In the genomic region with DNA sequence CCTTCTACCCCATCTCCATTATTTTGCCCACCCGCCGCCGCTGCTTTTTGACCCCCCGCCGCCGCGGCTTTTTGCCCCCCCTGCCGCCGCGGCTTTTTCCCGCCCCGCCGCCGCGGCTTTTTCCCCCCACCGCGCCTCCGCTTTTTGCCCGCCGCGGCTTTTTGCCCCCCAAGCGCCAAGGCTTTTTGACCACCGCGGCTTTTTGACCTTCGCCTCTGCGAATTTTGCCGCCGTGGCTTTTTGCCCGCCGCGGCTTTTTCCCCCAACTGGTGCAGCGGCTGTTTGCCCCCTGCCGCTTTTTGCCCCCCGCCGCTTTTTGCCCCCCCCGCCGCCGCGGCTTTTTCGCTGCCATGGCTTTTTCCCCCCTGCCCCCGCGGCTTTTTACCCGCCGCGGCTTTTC, we compare ENCODE assay signal across 8 cellular contexts.
DNase-seq lines count a peak whose midpoint lies in the region; ATAC-seq and TF ChIP-seq lines count a peak whose summit lies in the region.
"Not testable (repeated sequence)": the region's sequence is repeated elsewhere in the genome, so short reads cannot be mapped to it uniquely, and the experiment has no call there.

No MANE protein-coding gene starts in this region.

- TF ChIP-seq POLR2A in suprapubic skin (IDR thresholded peaks at IDR 0.05), result not testable (repeated sequence)

- H4K20me1 ChIP-seq in BLaER1, result not testable (repeated sequence)

- not testable (repeated sequence) for H3K36me3 ChIP-seq in BLaER1, suprapubic skin

- not testable (repeated sequence) for ATAC-seq in Right ventricle myocardium superior (ENCODE audit: poor library complexity); naive thymus-derived CD8-positive, alpha-beta T cell

- H3K9me3 ChIP-seq in BLaER1, suprapubic skin: not testable (repeated sequence)

- H3K4me1 ChIP-seq in BLaER1, suprapubic skin: not testable (repeated sequence)

- H3K4me1 Mint-ChIP-seq in activated T-cell treated with anti-CD3 and anti-CD28 coated beads, Interleukin-2, amount 50 U/mL, for 24 hours (ENCODE audit: low read depth); naive thymus-derived CD8-positive, alpha-beta T cell: not testable (repeated sequence)

- DNase-seq in GM12865 (ENCODE audit: low read depth); choroid plexus epithelial cell (ENCODE audit: low read depth); suprapubic skin (ENCODE audit: low spot score in 2 of 2): not testable (repeated sequence)
- peak; percentile 28 for DNase-seq in NCI-H748 (lab: John Stamatoyannopoulos, UW; ENCODE audit: unreplicated experiment)
- DNase-seq in activated T-cell treated with anti-CD3 and anti-CD28 coated beads, Interleukin-2, amount 50 U/mL, for 24 hours, result peak; percentile 20
- DNase-seq in Right ventricle myocardium superior, result peak; percentile 14
- peak in 2 of 10 donors; percentile 2 to 4 for DNase-seq in naive thymus-derived CD8-positive, alpha-beta T cell

- H3K4me3 Mint-ChIP-seq in activated T-cell treated with anti-CD3 and anti-CD28 coated beads, Interleukin-2, amount 50 U/mL, for 24 hours, result peak overlapping the region; percentile 53
- H3K4me3 Mint-ChIP-seq in naive thymus-derived CD8-positive, alpha-beta T cell, result peak overlapping the region in 7 of 10 donors; percentile 40 to 72 (median 63)

- TF ChIP-seq CTCF in GM12865 (IDR thresholded peaks at IDR 0.05; ENCODE audit: insufficient read depth, low read depth, low read length, missing control alignments); choroid plexus epithelial cell (conservative IDR thresholded peaks at IDR 0.05; ENCODE audit: low read depth, low read length); suprapubic skin (IDR thresholded peaks at IDR 0.05): not testable (repeated sequence)

- not testable (repeated sequence) for H3K9me3 Mint-ChIP-seq in activated T-cell treated with anti-CD3 and anti-CD28 coated beads, Interleukin-2, amount 50 U/mL, for 24 hours; naive thymus-derived CD8-positive, alpha-beta T cell

- H3K4me2 ChIP-seq in BLaER1, result peak overlapping the region; percentile 90

- not testable (repeated sequence) for H3K36me3 Mint-ChIP-seq in activated T-cell treated with anti-CD3 and anti-CD28 coated beads, Interleukin-2, amount 50 U/mL, for 24 hours (ENCODE audit: low read depth); naive thymus-derived CD8-positive, alpha-beta T cell

- H3K27me3 Mint-ChIP-seq in activated T-cell treated with anti-CD3 and anti-CD28 coated beads, Interleukin-2, amount 50 U/mL, for 24 hours, result peaks cover 13% of the 10 kb centered on the region
- H3K27me3 Mint-ChIP-seq in naive thymus-derived CD8-positive, alpha-beta T cell, result not testable (repeated sequence)

- not testable (repeated sequence) for TF ChIP-seq EP300 in suprapubic skin (IDR thresholded peaks at IDR 0.05)

- POLR2A ChIA-PET in naive thymus-derived CD8-positive, alpha-beta T cell (lab: Charles Lee), result not testable (repeated sequence)

- 8% methylated on average over 45 of the region's 45 CpGs for WGBS in suprapubic skin

- intact Hi-C loops in Right ventricle myocardium superior (cut with DNase I), result not testable (repeated sequence)

- H3K9ac ChIP-seq in BLaER1, result not testable (repeated sequence)

- not testable (repeated sequence) for H3K27ac ChIP-seq in BLaER1, suprapubic skin

- H3K27me3 ChIP-seq in BLaER1 (peaks cover 35% of the 10 kb centered on the region), suprapubic skin (peaks cover 19% of the 10 kb centered on the region)

- H3K27ac Mint-ChIP-seq in activated T-cell treated with anti-CD3 and anti-CD28 coated beads, Interleukin-2, amount 50 U/mL, for 24 hours; naive thymus-derived CD8-positive, alpha-beta T cell: not testable (repeated sequence)

- H3K4me3 ChIP-seq in BLaER1, result peak overlapping the region; percentile 67
- peak overlapping the region; percentile 41; the same call in 1 of the 2 replicates for H3K4me3 ChIP-seq in GM12865 (ENCODE audit: low read depth, low read length)
- H3K4me3 ChIP-seq in choroid plexus epithelial cell (ENCODE audit: low read depth, low read length), result peak overlapping the region; percentile 53
- peak overlapping the region; percentile 63 for H3K4me3 ChIP-seq in suprapubic skin
